In genomic region chr1:77589231-77589630, GRCh38 we compare ENCODE assay signal across 11 cellular contexts.
"Had no signal": no experiment of that assay in that cellular context is flagged by ENCODE, and none has a peak within 500 bp of the region (broad histone marks: within the 10 kb centered on the region; RNA-seq: fewer than 3 reads in every experiment).

No MANE protein-coding gene starts in this region.

- H3K27ac ChIP-seq: GM23248 had no signal

- H3K4me2 ChIP-seq: GM23338 had no signal

- ATAC-seq: GM23338, HCT116 had no signal

- H3K9me3 ChIP-seq: HAP-1 had no signal

- FAIRE-seq: H1, H54 had no signal

- DNase-seq: GM23248, GOT3, H7, H9, HCEC 1CT, HFFc6 had no signal

- H3K36me3 ChIP-seq: HAP-1 had no signal

- H3K4me3 ChIP-seq: GM23248, GM23338, HAP-1 had no signal
